Comparison of ENCODE assay signal across 15 cellular contexts in genomic region chr3:95775486-95776094, GRCh38.
DNase-seq lines count a peak whose midpoint lies in the region; ATAC-seq and TF ChIP-seq lines count a peak whose summit lies in the region.
"Had no signal": no experiment of that assay in that cellular context is flagged by ENCODE, and none has a peak within 500 bp of the region (broad histone marks: within the 10 kb centered on the region; RNA-seq: fewer than 3 reads in every experiment).

No MANE protein-coding gene starts in this region.

- no peak overlapping the region for H3K27ac Mint-ChIP-seq in nephron progenitor cell
- H3K27ac Mint-ChIP-seq: CD4-positive, CD25-positive, alpha-beta regulatory T cell had no signal

- peaks cover 50% of the 10 kb centered on the region for H3K9me3 Mint-ChIP-seq in nephron progenitor cell

- no peaks in the 10 kb centered on the region for H3K4me1 Mint-ChIP-seq in nephron progenitor cell
- H3K4me1 Mint-ChIP-seq: CD4-positive, CD25-positive, alpha-beta regulatory T cell had no signal

- no peaks in the 10 kb centered on the region for H3K27me3 Mint-ChIP-seq in nephron progenitor cell (ENCODE audit: low read depth, poor library complexity)
- H3K27me3 Mint-ChIP-seq: CD4-positive, CD25-positive, alpha-beta regulatory T cell had no signal

- H3K36me3 Mint-ChIP-seq in nephron progenitor cell (ENCODE audit: low read depth): no peaks in the 10 kb centered on the region
- H3K36me3 Mint-ChIP-seq: CD4-positive, CD25-positive, alpha-beta regulatory T cell had no signal

- no peak for TF ChIP-seq CTCF in nephron progenitor cell (IDR thresholded peaks at IDR 0.05)

- no peak overlapping the region for H3K4me3 Mint-ChIP-seq in nephron progenitor cell
- H3K4me3 Mint-ChIP-seq: CD4-positive, CD25-positive, alpha-beta regulatory T cell had no signal

- DNase-seq in NCI-H2171 treated with DMSO at 0.1 percent for 48 hours (lab: John Stamatoyannopoulos, UW) (peak; percentile 31), NCI-H2171 (lab: John Stamatoyannopoulos, UW) (no peak), DMS 273 treated with DMSO at 0.1 percent for 48 hours (lab: John Stamatoyannopoulos, UW) (peak; percentile 53), OCI-M1 (lab: John Stamatoyannopoulos, UW) (peak; percentile 55), nephron progenitor cell (no peak), HCEC 1CT (no peak)
- DNase-seq: 8988T; AML-193; CD4-positive, CD25-positive, alpha-beta regulatory T cell; GM23248; H7; IMR-90; KBM-7 had no signal

- no peak for ATAC-seq in activated CD4-positive, CD25-positive, alpha-beta regulatory T cell treated with anti-CD3 and anti-CD28 coated beads, Interleukin-2, amount 50 U/mL, for 24 hours
- ATAC-seq: GM12878 had no signal

Comparison
In these comparisons a context has a peak if more than half of its experiments do, and no peak if none do; other contexts are left out.
1. DNase-seq: peak in NCI-H2171 treated with DMSO at 0.1 percent for 48 hours (single experiment), DMS 273 treated with DMSO at 0.1 percent for 48 hours (single experiment) and OCI-M1 (single experiment); none in NCI-H2171 (single experiment), nephron progenitor cell (single experiment) and HCEC 1CT (single experiment).